1 cellular context compared by ENCODE assay signal in genomic region chr13:49498211-49498610, GRCh38.
TF ChIP-seq lines count a peak whose summit lies in the region.

No MANE protein-coding gene starts in this region.

TF ChIP-seq in IMR-90, 13 proteins besides CTCF, POLR2A, EP300 and RAD21:
- TF ChIP-seq USF2 (IDR thresholded peaks at IDR 0.05; ENCODE audit: low read depth, low read length) (no peak), CHD1 (IDR thresholded peaks at IDR 0.05; ENCODE audit: low read depth, low read length) (no peak), BHLHE40 (IDR thresholded peaks at IDR 0.05; ENCODE audit: low read depth, low read length) (no peak), SMC3 (IDR thresholded peaks at IDR 0.05; ENCODE audit: low read depth, low read length) (no peak), CEBPB (IDR thresholded peaks at IDR 0.05; ENCODE audit: low read depth, low read length) (no peak), MXI1 (IDR thresholded peaks at IDR 0.05; ENCODE audit: borderline replicate concordance, low read depth, low read length) (no peak), MAFK (IDR thresholded peaks at IDR 0.05; ENCODE audit: low read depth, low read length) (no peak), NFE2L2 (IDR thresholded peaks at IDR 0.05; ENCODE audit: low read depth, low read length) (no peak), RFX5 (IDR thresholded peaks at IDR 0.05; ENCODE audit: low read depth, low read length) (no peak), FOS (IDR thresholded peaks at IDR 0.05; ENCODE audit: low read depth, low read length) (no peak), RCOR1 (IDR thresholded peaks at IDR 0.05; ENCODE audit: insufficient replicate concordance, low read length) (no peak), MAZ (IDR thresholded peaks at IDR 0.05; ENCODE audit: borderline replicate concordance, low read depth, low read length) (no peak), ELK1 (IDR thresholded peaks at IDR 0.05; ENCODE audit: borderline replicate concordance, low read depth, low read length) (no peak)
TF ChIP-seq in IMR-90: peak in this region for 0.
